Comparison of ENCODE assay signal across 24 cellular contexts in the genomic region with DNA sequence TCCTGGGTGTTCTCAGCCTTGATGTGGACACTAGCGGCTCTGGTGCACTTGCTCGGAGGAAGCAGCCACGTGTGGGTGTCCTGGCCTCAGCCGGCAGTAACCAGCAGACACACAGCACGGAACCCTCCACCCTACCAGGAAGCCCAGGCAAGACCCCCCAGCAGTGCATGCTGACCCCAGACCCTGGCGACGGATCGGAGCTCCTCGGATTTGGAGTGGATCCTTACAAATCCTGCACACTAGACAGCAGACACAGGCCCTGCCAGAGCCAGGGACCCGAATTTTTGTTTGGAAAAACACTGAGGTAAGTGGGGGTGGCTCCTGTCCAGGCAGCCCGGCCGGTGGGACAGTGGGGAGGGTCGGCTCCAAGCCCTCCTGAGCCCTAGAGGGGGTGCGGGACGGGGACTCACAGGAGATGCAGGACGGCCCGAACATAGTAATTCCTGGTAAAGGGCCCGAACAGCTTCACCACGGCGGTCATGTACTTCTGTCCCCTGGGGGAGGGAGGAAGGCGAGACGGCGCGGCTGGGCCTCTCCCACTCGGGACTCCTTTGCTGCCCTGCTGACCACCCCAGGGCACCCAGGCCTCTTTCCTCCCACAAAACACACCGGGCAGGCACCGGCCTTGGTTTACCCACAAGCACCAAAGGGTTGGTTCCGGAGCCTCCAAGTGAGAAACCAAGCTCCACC. TPM values are rescaled to one million over a fixed set of nuclear protein-coding genes. Genes with fewer than 3 reads are reported as not detected.
"Had no signal": no experiment of that assay in that cellular context is flagged by ENCODE, and none has a peak within 500 bp of the region (broad histone marks: within the 10 kb centered on the region; RNA-seq: fewer than 3 reads in every experiment).

No MANE protein-coding gene starts in this region.

- H3K36me3 ChIP-seq: sigmoid colon had no signal

- H3K27me3 ChIP-seq: heart left ventricle, stomach, testis, upper lobe of left lung had no signal

- ATAC-seq: activated CD8-positive, alpha-beta T cell treated with anti-CD3 and anti-CD28 coated beads, Interleukin-2, amount 10 ng/mL, durations not matched to agents 7 days and 5 days; activated naive CD8-positive, alpha-beta T cell treated with anti-CD3 and anti-CD28 coated beads, Interleukin-2, amount 50 U/mL, for 24 hours; effector memory CD8-positive, alpha-beta T cell; heart left ventricle had no signal

- H3K4me3 ChIP-seq: heart left ventricle, sigmoid colon, stomach, testis, upper lobe of left lung had no signal

- H3K9me3 Mint-ChIP-seq: activated CD4-positive, alpha-beta T cell treated with anti-CD3 and anti-CD28 coated beads, Interleukin-2, amount 10 ng/mL, durations not matched to agents 24 days and 14 days; activated naive CD8-positive, alpha-beta T cell treated with anti-CD3 and anti-CD28 coated beads, Interleukin-2, amount 50 U/mL, for 24 hours; dendritic cell treated with granulocyte-macrophage colony-stimulating factor and Interleukin-4, amounts not matched to agents 40 ng/mL and 50 ng/mL, for 4 days; effector memory CD8-positive, alpha-beta T cell; nephron had no signal

- H3K27me3 Mint-ChIP-seq: activated CD4-positive, alpha-beta T cell treated with anti-CD3 and anti-CD28 coated beads, Interleukin-2, amount 10 ng/mL, durations not matched to agents 24 days and 14 days; activated naive CD8-positive, alpha-beta T cell treated with anti-CD3 and anti-CD28 coated beads, Interleukin-2, amount 50 U/mL, for 24 hours; effector memory CD8-positive, alpha-beta T cell had no signal

- H3K27ac ChIP-seq: epithelial cell of prostate, heart left ventricle, sigmoid colon, stomach, testis, upper lobe of left lung had no signal

- DNase-seq: activated CD4-positive, alpha-beta T cell treated with anti-CD3 and anti-CD28 coated beads, Interleukin-2, amount 10 ng/mL, durations not matched to agents 24 days and 14 days; activated CD4-positive, CD25-positive, alpha-beta regulatory T cell; activated CD8-positive, alpha-beta T cell treated with anti-CD3 and anti-CD28 coated beads, Interleukin-2, amount 10 ng/mL, durations not matched to agents 7 days and 5 days; activated naive CD4-positive, alpha-beta T cell treated with Interleukin-2 at 50 U/mL for 16 hours; activated naive CD8-positive, alpha-beta T cell treated with anti-CD3 and anti-CD28 coated beads, Interleukin-2, amount 50 U/mL, for 24 hours; cerebellar nuclear complex; effector memory CD8-positive, alpha-beta T cell; foreskin melanocyte; left colon; mammary epithelial cell; sigmoid colon; stimulated activated CD4-positive, alpha-beta T cell treated with anti-CD3 and anti-CD28 coated beads, Interleukin-1b, Interleukin-23, amount 100 ng/mL, for 48 hours; stomach; T-helper 2 cell; testis had no signal

- H3K27ac Mint-ChIP-seq: activated CD4-positive, alpha-beta T cell treated with anti-CD3 and anti-CD28 coated beads, Interleukin-2, amount 10 ng/mL, durations not matched to agents 24 days and 14 days; activated CD8-positive, alpha-beta T cell treated with anti-CD3 and anti-CD28 coated beads, Interleukin-2, amount 10 ng/mL, durations not matched to agents 7 days and 5 days; activated naive CD8-positive, alpha-beta T cell treated with anti-CD3 and anti-CD28 coated beads, Interleukin-2, amount 50 U/mL, for 24 hours; dendritic cell treated with granulocyte-macrophage colony-stimulating factor and Interleukin-4, amounts not matched to agents 40 ng/mL and 50 ng/mL, for 4 days; nephron had no signal

- H3K4me3 Mint-ChIP-seq: activated CD4-positive, alpha-beta T cell treated with anti-CD3 and anti-CD28 coated beads, Interleukin-2, amount 10 ng/mL, durations not matched to agents 24 days and 14 days; activated CD8-positive, alpha-beta T cell treated with anti-CD3 and anti-CD28 coated beads, Interleukin-2, amount 10 ng/mL, durations not matched to agents 7 days and 5 days; activated naive CD8-positive, alpha-beta T cell treated with anti-CD3 and anti-CD28 coated beads, Interleukin-2, amount 50 U/mL, for 24 hours; effector memory CD8-positive, alpha-beta T cell; nephron had no signal

- H3K9me3 ChIP-seq: heart left ventricle, sigmoid colon, stomach, testis, upper lobe of left lung had no signal

RNA-seq across cellular contexts. Expression of a gene that starts 8.1 kb away (rescaled TPM):
- total RNA-seq: activated CD4-positive, alpha-beta T cell treated with anti-CD3 and anti-CD28 coated beads, Interleukin-2, amount 10 ng/mL, durations not matched to agents 24 days and 14 days; aorta; fibroblast of lung; heart left ventricle; left colon; mammary epithelial cell; mucosa of gallbladder; sigmoid colon had no signal
- polyA plus RNA-seq: aorta, fibroblast of lung, heart left ventricle had no signal

RNA-seq across cellular contexts. Expression of a gene that starts 39.8 kb away (rescaled TPM):
- total RNA-seq: mammary epithelial cell, osteoblast had no signal
- polyA plus RNA-seq: fibroblast of lung had no signal
